In genomic region chr2:16613475-16613874, GRCh38 we compare ENCODE assay signal across 8 cellular contexts. TPM values are rescaled to one million over a fixed set of nuclear protein-coding genes. Genes with fewer than 3 reads are reported as not detected.
DNase-seq lines count a peak whose midpoint lies in the region; ATAC-seq, FAIRE-seq and TF ChIP-seq lines count a peak whose summit lies in the region.

No MANE protein-coding gene starts in this region.

- peaks cover 3 to 12% of the 10 kb centered on the region in 2 experiments; a peak in 3 of 5 replicates for H3K4me1 ChIP-seq in K562 (replicated peaks in 1 of 2; ENCODE audit: control insufficient read depth in 2 of 2, insufficient read depth in 2 of 2, low read length in 2 of 2)

- H3K27ac Mint-ChIP-seq in nephron progenitor cell: no peak overlapping the region

- TF ChIP-seq POLR2A in K562 (conservative IDR thresholded peaks at IDR 0.05): no peak

- in situ Hi-C loops in K562 (cut with MboI): loop anchor here (5.0 to 25.0 kb wide), 2 partner anchors 81 to 699 kb away; no protein-coding TSS in a partner anchor

- H3K9me3 Mint-ChIP-seq in nephron progenitor cell: no peaks in the 10 kb centered on the region

- DNase-seq in NCI-H146 (lab: John Stamatoyannopoulos, UW) (peak; percentile 49), K562 (ENCODE audit: extremely low read depth in 1 of 4, low spot score in 3 of 4) (peak; percentile 15 to 50 (median 30)), nephron progenitor cell (no peak), dedifferentiated amniotic fluid mesenchymal stem cell (ENCODE audit: extremely low spot score) (no peak), HCEC 1CT (no peak), C1 segment of cervical spinal cord (lab: John Stamatoyannopoulos, UW) (no peak)

- H3K27me3 Mint-ChIP-seq in nephron progenitor cell (ENCODE audit: low read depth, poor library complexity): peaks cover 8% of the 10 kb centered on the region

- H3K79me2 ChIP-seq in K562 (ENCODE audit: control insufficient read depth, insufficient read depth, low read length): no peaks in the 10 kb centered on the region

- H3K36me3 Mint-ChIP-seq in nephron progenitor cell (ENCODE audit: low read depth): peaks cover 14% of the 10 kb centered on the region

- H3K4me3 ChIP-seq in K562: no peak overlapping the region

- H4K20me1 ChIP-seq in K562 (replicated peaks; ENCODE audit: control insufficient read depth, insufficient read depth, low read length): no peaks in the 10 kb centered on the region

- FAIRE-seq in K562 (lab: Jason Lieb, UNC): peak; percentile 57

- no peaks in the 10 kb centered on the region for H3K9me3 ChIP-seq in K562 (replicated peaks; ENCODE audit: control insufficient read depth, insufficient read depth, low read depth, low read length)

- H3K36me3 ChIP-seq in K562 (ENCODE audit: control insufficient read depth, insufficient read depth, low read length): no peaks in the 10 kb centered on the region

- no peaks in the 10 kb centered on the region for H3K27me3 ChIP-seq in K562 (ENCODE audit: control insufficient read depth in 2 of 2, insufficient read depth in 2 of 2, low read length in 2 of 2)

- CTCF ChIA-PET in K562 (lab: Yijun Ruan, JAX; ENCODE audit: low intra/inter-chr PET ratio): interaction anchor here (0.6 to 4.8 kb wide), 2 partner anchors 142 to 692 kb away, joined by 3 to 65 read pairs; no protein-coding TSS in a partner anchor

- H3K4me2 ChIP-seq in K562 (ENCODE audit: insufficient read depth, low read length): no peak overlapping the region

- no peak overlapping the region for H3K4me3 Mint-ChIP-seq in nephron progenitor cell

- H3K9me1 ChIP-seq in K562 (ENCODE audit: control insufficient read depth, insufficient read depth, low read length): no peaks in the 10 kb centered on the region

- TF ChIP-seq CTCF in GM12874 (IDR thresholded peaks at IDR 0.05; ENCODE audit: insufficient read depth, low read depth, low read length) (peak; percentile 45; the same call in 1 of the 2 replicates), K562 (IDR thresholded peaks at IDR 0.05 in 2 of 3, conservative IDR thresholded peaks at IDR 0.05 in 1 of 3; ENCODE audit: insufficient read depth in 2 of 3, low read depth in 1 of 3, low read length in 3 of 3) (peak; percentile 55 to 79 (median 66); a peak in 5 of 6 replicates), nephron progenitor cell (IDR thresholded peaks at IDR 0.05) (peak; percentile 45)

- WGBS in K562 (ENCODE audit: insufficient coverage, low coverage, missing lambda C conversion rate): 4% methylated on average over 5 of the region's 5 CpGs

- H2AFZ ChIP-seq in K562 (ENCODE audit: low read depth, low read length): no peak overlapping the region

- no peak overlapping the region for H3K27ac ChIP-seq in K562 (ENCODE audit: extremely low read depth, low read depth, low read length)

- POLR2A ChIA-PET in K562 (lab: Yijun Ruan, JAX): no interaction called here

- TF ChIP-seq RAD21 in K562 (CRISPR knock-in tag; conservative IDR thresholded peaks at IDR 0.05 in 1 of 2, IDR thresholded peaks at IDR 0.05 in 1 of 2): peak; percentile 87 to 92

- ATAC-seq in K562 (peak; percentile 49), HG03097 (IDR thresholded peaks at IDR 0.05; ENCODE audit: low FRiP score, unreplicated experiment) (no peak)

- H3K4me1 Mint-ChIP-seq in nephron progenitor cell: peaks cover 64% of the 10 kb centered on the region

- BruUV-seq in K562 (replicated peaks; lab: Mats Ljungman, UMichigan): no TSS peak

- H3K9ac ChIP-seq in K562 (ENCODE audit: insufficient read depth in 1 of 2, low read depth in 2 of 2, low read length in 2 of 2): no peak overlapping the region

- TF ChIP-seq EP300 in K562 (IDR thresholded peaks at IDR 0.05; ENCODE audit: low read length): no peak

- intact Hi-C loops in K562 (cut with micrococcal nuclease): loop anchor here (1.0 to 5.0 kb wide), 3 partner anchors 109 to 289 kb away; no protein-coding TSS in a partner anchor

TF ChIP-seq in K562, 482 proteins besides CTCF, POLR2A, EP300 and RAD21:
- TF ChIP-seq DEAF1 (CRISPR knock-in tag; IDR thresholded peaks at IDR 0.05): peak; percentile 73
- TF ChIP-seq ZFP36 (IDR thresholded peaks at IDR 0.05; ENCODE audit: low read depth, low read length, partially characterized antibody): no peak
- TF ChIP-seq E4F1 (CRISPR knock-in tag; IDR thresholded peaks at IDR 0.05; ENCODE audit: borderline replicate concordance): 0 out of 2 replicates have a peak, but pooled peaks have one; percentile 6
- TF ChIP-seq SMC3 (conservative IDR thresholded peaks at IDR 0.05; ENCODE audit: insufficient read depth, low read depth, low read length): peak; percentile 79
- TF ChIP-seq ESRRA (IDR thresholded peaks at IDR 0.05; ENCODE audit: borderline replicate concordance, low read depth): peak; percentile 83
- peak; percentile 44; the same call in 1 of the 2 replicates for TF ChIP-seq ARID2 (IDR thresholded peaks at IDR 0.05)
- TF ChIP-seq JUND (IDR thresholded peaks at IDR 0.05; ENCODE audit: borderline replicate concordance, low read depth, low read length): no peak
- TF ChIP-seq JUND (tag; IDR thresholded peaks at IDR 0.05; ENCODE audit: borderline replicate concordance, low read depth, low read length): no peak
- TF ChIP-seq ZNF507 (tag; conservative IDR thresholded peaks at IDR 0.05): no peak
TF ChIP-seq in K562: peak in this region for 5.

RNA-seq across cellular contexts. Expression of gene CYRIA, which starts 52.2 kb away (rescaled TPM):
- total RNA-seq in K562 (2011; cell fraction: chromatin; rRNA removed; ENCODE audit: low replicate concordance): 0.11 and 0.46 TPM in 2 replicates
- total RNA-seq in K562 (2011; cell fraction: nucleolus; rRNA removed): under 0.01 TPM in 1 of 2 replicates, not detected in the other
- total RNA-seq in K562 (2011; cell fraction: nucleoplasm; rRNA removed): 0.15 TPM in 1 of 2 replicates, not detected in the other
- total RNA-seq in K562 (2014; rRNA removed) (0.98 and 1.1 TPM in 2 replicates), K562 (2014; rRNA removed; fragmentation: Illumina TruSeq; extraction: Trizol) (2.6 and 2.7 TPM in 2 replicates), K562 (2015; rRNA removed; fragmentation: Illumina TruSeq; extraction: Trizol) (4.9 and 5.6 TPM in 2 replicates), K562 (2021) (2.8 and 4.9 TPM in 2 replicates)
- polyA plus RNA-seq in K562 (2011; rRNA removed) (0.84 and 1.1 TPM in 2 replicates), K562 (2014; fragmentation: Illumina TruSeq; extraction: Trizol) (2.4 and 4.0 TPM in 2 replicates), K562 (2014; fragmentation: Nextera tagmentation; extraction: Ambion mirVana) (1 to 10 TPM; 2.8 to 3.3 TPM), K562 (2014; rRNA removed) (1.3 and 3.0 TPM in 2 replicates)
- polyA plus RNA-seq in K562 (2011; cell fraction: cytosol; rRNA removed): 0.21 and 0.47 TPM in 2 replicates
- 0.65 and 1.3 TPM in 2 replicates for polyA plus RNA-seq in K562 (2011; cell fraction: nucleus; rRNA removed)
- polyA plus RNA-seq in K562 (2012): 3.7 and 12.1 TPM in 2 replicates
- 1.2 TPM in 2 replicates for polyA minus RNA-seq in K562 (2011; rRNA and poly(A)+ RNA removed)
- 0.36 TPM in 1 of 2 replicates, not detected in the other for polyA minus RNA-seq in K562 (2011; cell fraction: cytosol; rRNA and poly(A)+ RNA removed)
- polyA minus RNA-seq in K562 (2011; cell fraction: nucleus; rRNA and poly(A)+ RNA removed): 0.78 and 0.81 TPM in 2 replicates

Comparison
In these comparisons a context has a peak if more than half of its experiments do, and no peak if none do; other contexts are left out.
1. DNase-seq: peak in NCI-H146 (single experiment) and K562 (4 of 4); none in nephron progenitor cell (single experiment), dedifferentiated amniotic fluid mesenchymal stem cell (single experiment), HCEC 1CT (single experiment) and C1 segment of cervical spinal cord (0 of 14).
2. Peak in every context shown above with its lines, with median percentiles within 50 percentile points of each other: CTCF ChIP-seq.